ENCODE assay signal across 9 cellular contexts in genomic region chr10:63866075-63866746, GRCh38.
DNase-seq lines count a peak whose midpoint lies in the region; ATAC-seq and TF ChIP-seq lines count a peak whose summit lies in the region.
"Had no signal": no experiment of that assay in that cellular context is flagged by ENCODE, and none has a peak within 500 bp of the region (broad histone marks: within the 10 kb centered on the region; RNA-seq: fewer than 3 reads in every experiment).

No MANE protein-coding gene starts in this region.

- peak overlapping the region in 1 of 4 donors; percentile 45 for H3K4me3 Mint-ChIP-seq in CD4-positive, CD25-positive, alpha-beta regulatory T cell
- H3K4me3 Mint-ChIP-seq in endodermal cell = peak overlapping the region; percentile 45
- H3K4me3 Mint-ChIP-seq: activated naive CD4-positive, alpha-beta T cell treated with anti-CD3 and anti-CD28 coated beads, Interleukin-2, amount 50 U/mL, for 24 hours had no signal

- no peaks in the 10 kb centered on the region for H3K36me3 ChIP-seq in CD4-positive, CD25-positive, alpha-beta regulatory T cell (ENCODE audit: control insufficient read depth, insufficient read depth, low read length)
- H3K36me3 ChIP-seq in endodermal cell (ENCODE audit: control insufficient read depth, insufficient read depth, low read length) = no peaks in the 10 kb centered on the region

- no peak overlapping the region for H3K27ac Mint-ChIP-seq in CD4-positive, CD25-positive, alpha-beta regulatory T cell
- H3K27ac Mint-ChIP-seq in endodermal cell = no peak overlapping the region
- H3K27ac Mint-ChIP-seq: activated naive CD4-positive, alpha-beta T cell treated with anti-CD3 and anti-CD28 coated beads, Interleukin-2, amount 50 U/mL, for 24 hours had no signal

- no peak overlapping the region for H3K27ac ChIP-seq in CD4-positive, CD25-positive, alpha-beta regulatory T cell (ENCODE audit: insufficient read depth, low read length, poor library complexity, severe bottlenecking)
- H3K27ac ChIP-seq in endodermal cell (ENCODE audit: low read depth, low read length) = no peak overlapping the region

- no peaks in the 10 kb centered on the region for H3K36me3 Mint-ChIP-seq in CD4-positive, CD25-positive, alpha-beta regulatory T cell
- H3K36me3 Mint-ChIP-seq in endodermal cell (ENCODE audit: low read depth) = no peaks in the 10 kb centered on the region
- H3K36me3 Mint-ChIP-seq: activated naive CD4-positive, alpha-beta T cell treated with anti-CD3 and anti-CD28 coated beads, Interleukin-2, amount 50 U/mL, for 24 hours had no signal

- ATAC-seq in CD4-positive, CD25-positive, alpha-beta regulatory T cell (ENCODE audit: low read depth in 2 of 2) = peak in 1 of 2 donors; percentile 56
- ATAC-seq in GM18870 (IDR thresholded peaks at IDR 0.05; ENCODE audit: unreplicated experiment) (peak; percentile 88), HG03060 (IDR thresholded peaks at IDR 0.05; ENCODE audit: low read depth, unreplicated experiment) (peak; percentile 48)

- no peak overlapping the region for H3K4me3 ChIP-seq in CD4-positive, CD25-positive, alpha-beta regulatory T cell (ENCODE audit: low read depth, low read length)
- H3K4me3 ChIP-seq in endodermal cell (ENCODE audit: low read length) = no peak overlapping the region

- H3K9me3 ChIP-seq in CD4-positive, CD25-positive, alpha-beta regulatory T cell (ENCODE audit: control insufficient read depth in 2 of 2, low read length in 2 of 2) = no peaks in the 10 kb centered on the region
- H3K9me3 ChIP-seq in endodermal cell (ENCODE audit: control insufficient read depth, low read length) = no peaks in the 10 kb centered on the region

- peak; percentile 88 for TF ChIP-seq CTCF in endodermal cell (conservative IDR thresholded peaks at IDR 0.05)

- peaks cover 8% of the 10 kb centered on the region for H3K27me3 ChIP-seq in CD4-positive, CD25-positive, alpha-beta regulatory T cell (ENCODE audit: control insufficient read depth, insufficient read depth, low read length)
- H3K27me3 ChIP-seq in endodermal cell (ENCODE audit: control insufficient read depth, insufficient read depth, low read length, poor library complexity, severe bottlenecking) = no peaks in the 10 kb centered on the region

- DNase-seq in CD4-positive, CD25-positive, alpha-beta regulatory T cell = peak in 2 of 3 donors; percentile 4 to 37
- DNase-seq in NCI-H2227 (lab: John Stamatoyannopoulos, UW; ENCODE audit: unreplicated experiment) (peak; percentile 82), endodermal cell (peak; percentile 95), middle frontal gyrus (ENCODE audit: extremely low spot score, low spot score) (peak; percentile 54), stromal cell of bone marrow (ENCODE audit: low read depth) (peak; percentile 32)
- DNase-seq in activated CD4-positive, alpha-beta T cell treated with anti-CD3 and anti-CD28 coated beads, Interleukin-2, amount 50 U/mL, for 1 hour = peak; percentile 27

- no peak overlapping the region for H3K9ac ChIP-seq in endodermal cell (ENCODE audit: extremely low read depth, low read length, poor library complexity, severe bottlenecking)

- peaks cover 0 to 2% (median 0%) of the 10 kb centered on the region in 7 donors for H3K9me3 Mint-ChIP-seq in CD4-positive, CD25-positive, alpha-beta regulatory T cell
- H3K9me3 Mint-ChIP-seq in endodermal cell = no peaks in the 10 kb centered on the region
- H3K9me3 Mint-ChIP-seq: activated naive CD4-positive, alpha-beta T cell treated with anti-CD3 and anti-CD28 coated beads, Interleukin-2, amount 50 U/mL, for 24 hours had no signal

- H3K27me3 Mint-ChIP-seq in CD4-positive, CD25-positive, alpha-beta regulatory T cell = peaks cover 34% of the 10 kb centered on the region
- no peaks in the 10 kb centered on the region for H3K27me3 Mint-ChIP-seq in endodermal cell (ENCODE audit: insufficient read depth)

- H3K4me1 Mint-ChIP-seq in CD4-positive, CD25-positive, alpha-beta regulatory T cell = peaks cover 0 to 12% (median 7%) of the 10 kb centered on the region in 4 donors
- H3K4me1 Mint-ChIP-seq in endodermal cell = peaks cover 18% of the 10 kb centered on the region

- peaks cover 9% of the 10 kb centered on the region for H3K4me1 ChIP-seq in CD4-positive, CD25-positive, alpha-beta regulatory T cell (ENCODE audit: control insufficient read depth, insufficient read depth, low read length, poor library complexity, severe bottlenecking)
- peaks cover 7% of the 10 kb centered on the region for H3K4me1 ChIP-seq in endodermal cell (ENCODE audit: control insufficient read depth, insufficient read depth, low read length)

- WGBS in endodermal cell (ENCODE audit: insufficient coverage in 1 of 2, insufficient read length in 1 of 2), 2 experiments = 14 to 21% methylated on average over 8 to 15 of the region's 16 CpGs

Comparison
In these comparisons a context has a peak if more than half of its experiments do, and no peak if none do; other contexts are left out.
1. DNase-seq: peak in every context shown above with its lines; median percentile 95 in endodermal cell; 82 in NCI-H2227; 54 in middle frontal gyrus; 32 in stromal cell of bone marrow; 27 in activated CD4-positive, alpha-beta T cell treated with anti-CD3 and anti-CD28 coated beads, Interleukin-2, amount 50 U/mL, for 1 hour; 20 in CD4-positive, CD25-positive, alpha-beta regulatory T cell.